In genomic region chr10:122298598-122299301, GRCh38 we compare ENCODE assay signal across 8 cellular contexts. TPM values are rescaled to one million over a fixed set of nuclear protein-coding genes. Genes with fewer than 3 reads are reported as not detected.
DNase-seq lines count a peak whose midpoint lies in the region; TF ChIP-seq lines count a peak whose summit lies in the region.

No MANE protein-coding gene starts in this region.

- TF ChIP-seq CTCF in fibroblast of lung (conservative IDR thresholded peaks at IDR 0.05 in 1 of 2, IDR thresholded peaks at IDR 0.05 in 1 of 2; ENCODE audit: low read depth in 1 of 2, low read length in 2 of 2) = peak; percentile 90 to 95
- peak; percentile 94 to 96 (median 96) for TF ChIP-seq CTCF in nephron (IDR thresholded peaks at IDR 0.05; ENCODE audit: unreplicated experiment in 3 of 3)

- H2AFZ ChIP-seq in fibroblast of lung (ENCODE audit: low read length) = no peak overlapping the region

- no peaks in the 10 kb centered on the region for H3K36me3 ChIP-seq in fibroblast of lung (ENCODE audit: control insufficient read depth, insufficient read depth, low read length)

- H3K4me2 ChIP-seq in fibroblast of lung (ENCODE audit: extremely low read depth, insufficient read depth, low read length) = no peak overlapping the region

- peaks cover 6% of the 10 kb centered on the region for H3K27me3 Mint-ChIP-seq in nephron (ENCODE audit: low read depth)

- no peaks in the 10 kb centered on the region for H3K9me3 ChIP-seq in fibroblast of lung (ENCODE audit: control insufficient read depth, insufficient read depth, low read depth, low read length)

- H3K27ac ChIP-seq in fibroblast of lung (ENCODE audit: insufficient read depth, low read length) = no peak overlapping the region

- no peaks in the 10 kb centered on the region for H3K79me2 ChIP-seq in fibroblast of lung (ENCODE audit: control insufficient read depth, insufficient read depth, low read length)

- H4K20me1 ChIP-seq in fibroblast of lung (ENCODE audit: control insufficient read depth, extremely low read depth, insufficient read depth, low read length) = no peaks in the 10 kb centered on the region

- H3K27ac Mint-ChIP-seq in nephron = peak overlapping the region in 2 of 3 experiments; percentile 18 to 62

- no peaks in the 10 kb centered on the region for H3K9me3 Mint-ChIP-seq in nephron

- H3K27me3 ChIP-seq in fibroblast of lung (ENCODE audit: control insufficient read depth, insufficient read depth, low read length) = peaks cover 5% of the 10 kb centered on the region

- H3K4me1 Mint-ChIP-seq in nephron = peaks cover 4% of the 10 kb centered on the region

- H3K36me3 Mint-ChIP-seq in nephron (ENCODE audit: low read depth) = no peaks in the 10 kb centered on the region

- peak overlapping the region in 1 of 4 experiments; percentile 12 for H3K4me3 ChIP-seq in fibroblast of lung (replicated peaks in 1 of 4; ENCODE audit: control extremely low read depth in 1 of 4, insufficient read depth in 1 of 4, low read depth in 3 of 4, low read length in 4 of 4)

- H3K4me1 ChIP-seq in fibroblast of lung (ENCODE audit: control insufficient read depth, extremely low read depth, insufficient read depth, low read length) = no peaks in the 10 kb centered on the region

- peak; percentile 35 to 40 for DNase-seq in AML-193 (lab: John Stamatoyannopoulos, UW)
- peak; percentile 46 for DNase-seq in GM19240 (ENCODE audit: insufficient read length, low spot score)
- peak; percentile 50 for DNase-seq in HuH-7.5 (ENCODE audit: low spot score)
- DNase-seq in OCI-M2 (lab: John Stamatoyannopoulos, UW; ENCODE audit: unreplicated experiment) = peak; percentile 43
- peak; percentile 78 to 80 for DNase-seq in activated T-cell treated with anti-CD3 and anti-CD28 coated beads, Interleukin-2, amount 50 U/mL, for 48 hours
- DNase-seq in fibroblast of lung (ENCODE audit: low read depth in 2 of 2) = peak; percentile 58 to 80
- peak; percentile 13 to 64 (median 43) for DNase-seq in stimulated activated naive CD4-positive, alpha-beta T cell (lab: John Stamatoyannopoulos, UW)

- H3K9ac ChIP-seq in fibroblast of lung (ENCODE audit: insufficient read depth, low read length) = no peak overlapping the region

- H3K4me3 Mint-ChIP-seq in nephron = peak overlapping the region in 1 of 3 experiments; percentile 60

RNA-seq across cellular contexts. Expression of gene BTBD16, which starts 27.7 kb away (rescaled TPM):
- total RNA-seq in fibroblast of lung = not detected in 2 replicates
- polyA plus RNA-seq in fibroblast of lung = not detected in 2 replicates
- not detected in 2 replicates for polyA plus RNA-seq in fibroblast of lung (2012)
- polyA minus RNA-seq in fibroblast of lung (ENCODE audit: low replicate concordance) = not detected in 2 replicates
